Comparison of ENCODE assay signal across 11 cellular contexts in the genomic region with DNA sequence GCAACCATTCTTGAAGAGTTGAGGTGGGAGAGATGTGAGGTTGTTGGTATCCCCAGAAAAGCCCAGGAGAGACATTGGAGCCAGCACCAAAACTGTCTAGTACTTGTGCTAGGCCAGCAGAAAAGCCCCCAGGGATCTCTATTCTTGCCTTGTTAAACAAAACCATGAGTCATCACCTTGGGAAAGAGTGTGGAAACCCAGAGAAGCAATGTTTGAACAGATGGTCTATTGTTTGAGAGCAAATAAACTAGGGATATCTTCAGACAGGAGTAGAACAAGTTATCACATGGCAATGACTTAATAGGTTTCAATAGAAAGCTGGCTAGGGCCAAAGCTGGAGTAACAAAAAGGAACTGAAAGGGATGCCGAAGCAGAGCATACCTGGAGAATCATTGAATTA.
DNase-seq lines count a peak whose midpoint lies in the region; ATAC-seq, FAIRE-seq and TF ChIP-seq lines count a peak whose summit lies in the region.
"Had no signal": no experiment of that assay in that cellular context is flagged by ENCODE, and none has a peak within 500 bp of the region (broad histone marks: within the 10 kb centered on the region; RNA-seq: fewer than 3 reads in every experiment).

No MANE protein-coding gene starts in this region.

- FAIRE-seq in D721Med (lab: Jason Lieb, UNC), result no peak

- H3K4me3 Mint-ChIP-seq in CD4-positive, alpha-beta T cell, result no peak overlapping the region
- H3K4me3 Mint-ChIP-seq: activated naive CD8-positive, alpha-beta T cell treated with anti-CD3 and anti-CD28 coated beads for 36 hours had no signal

- DNase-seq in DMS153 treated with DMSO at 0.1 percent for 48 hours (lab: John Stamatoyannopoulos, UW; ENCODE audit: unreplicated experiment) (peak; percentile 21), NCI-H146 (lab: John Stamatoyannopoulos, UW) (peak; percentile 90), SK-MEL-5 (ENCODE audit: low read depth, low spot score) (peak; percentile 97), iris pigment epithelial cell (ENCODE audit: low read depth) (peak; percentile 49), left lobe of liver (ENCODE audit: low spot score) (no peak), D721Med (ENCODE audit: insufficient read length, low spot score) (no peak)
- no peak for DNase-seq in CD4-positive, alpha-beta T cell
- DNase-seq: activated CD4-positive, CD25-positive, alpha-beta regulatory T cell; activated naive CD8-positive, alpha-beta T cell treated with anti-CD3 and anti-CD28 coated beads for 36 hours; nucleus accumbens had no signal

- CTCF ChIA-PET in CD4-positive, alpha-beta T cell (lab: Charles Lee), result no interaction called here

- POLR2A ChIA-PET in CD4-positive, alpha-beta T cell (lab: Charles Lee), result no interaction called here

- H3K9me3 ChIP-seq in CD4-positive, alpha-beta T cell (ENCODE audit: control insufficient read depth, low read length), result no peaks in the 10 kb centered on the region

- TF ChIP-seq CTCF in CD4-positive, alpha-beta T cell (IDR thresholded peaks at IDR 0.05), result no peak
- TF ChIP-seq CTCF in D721Med (IDR thresholded peaks at IDR 0.05; ENCODE audit: insufficient read depth, missing control alignments), result no peak

- in situ Hi-C loops in SK-MEL-5 (cut with HindIII; ENCODE audit: low pct_unique_long_range_greater_than_20kb, low sequenced_read_pairs), result no loop called here

- no peaks in the 10 kb centered on the region for H3K9me3 Mint-ChIP-seq in CD4-positive, alpha-beta T cell

- H3K27me3 ChIP-seq in CD4-positive, alpha-beta T cell (ENCODE audit: control insufficient read depth, insufficient read depth, low read length), result no peaks in the 10 kb centered on the region

- H3K27me3 Mint-ChIP-seq in CD4-positive, alpha-beta T cell, result no peaks in the 10 kb centered on the region
- H3K27me3 Mint-ChIP-seq: activated naive CD8-positive, alpha-beta T cell treated with anti-CD3 and anti-CD28 coated beads for 36 hours had no signal

- ATAC-seq in CD4-positive, alpha-beta T cell (ENCODE audit: poor library complexity), result no peak
- ATAC-seq in left lobe of liver (no peak), HG02981 (IDR thresholded peaks at IDR 0.05; ENCODE audit: unreplicated experiment) (no peak)

- no peak overlapping the region for H3K27ac ChIP-seq in CD4-positive, alpha-beta T cell (ENCODE audit: low read depth, low read length)

- no peaks in the 10 kb centered on the region for H3K36me3 Mint-ChIP-seq in CD4-positive, alpha-beta T cell (ENCODE audit: low read depth)
- H3K36me3 Mint-ChIP-seq: activated naive CD8-positive, alpha-beta T cell treated with anti-CD3 and anti-CD28 coated beads for 36 hours had no signal

- no peaks in the 10 kb centered on the region for H3K4me1 Mint-ChIP-seq in CD4-positive, alpha-beta T cell (ENCODE audit: low read depth)

- no peak overlapping the region for H3K27ac Mint-ChIP-seq in CD4-positive, alpha-beta T cell
- H3K27ac Mint-ChIP-seq: activated naive CD8-positive, alpha-beta T cell treated with anti-CD3 and anti-CD28 coated beads for 36 hours had no signal

- intact Hi-C loops in CD4-positive, alpha-beta T cell (cut with DNase I, micrococcal nuclease), result no loop called here

Comparison
In these comparisons a context has a peak if more than half of its experiments do, and no peak if none do; other contexts are left out.
1. DNase-seq: peak in DMS153 treated with DMSO at 0.1 percent for 48 hours (single experiment), NCI-H146 (single experiment), SK-MEL-5 (single experiment) and iris pigment epithelial cell (single experiment); none in CD4-positive, alpha-beta T cell (0 of 10), left lobe of liver (single experiment) and D721Med (single experiment).